ENCODE assay signal across 29 cellular contexts in the genomic region with DNA sequence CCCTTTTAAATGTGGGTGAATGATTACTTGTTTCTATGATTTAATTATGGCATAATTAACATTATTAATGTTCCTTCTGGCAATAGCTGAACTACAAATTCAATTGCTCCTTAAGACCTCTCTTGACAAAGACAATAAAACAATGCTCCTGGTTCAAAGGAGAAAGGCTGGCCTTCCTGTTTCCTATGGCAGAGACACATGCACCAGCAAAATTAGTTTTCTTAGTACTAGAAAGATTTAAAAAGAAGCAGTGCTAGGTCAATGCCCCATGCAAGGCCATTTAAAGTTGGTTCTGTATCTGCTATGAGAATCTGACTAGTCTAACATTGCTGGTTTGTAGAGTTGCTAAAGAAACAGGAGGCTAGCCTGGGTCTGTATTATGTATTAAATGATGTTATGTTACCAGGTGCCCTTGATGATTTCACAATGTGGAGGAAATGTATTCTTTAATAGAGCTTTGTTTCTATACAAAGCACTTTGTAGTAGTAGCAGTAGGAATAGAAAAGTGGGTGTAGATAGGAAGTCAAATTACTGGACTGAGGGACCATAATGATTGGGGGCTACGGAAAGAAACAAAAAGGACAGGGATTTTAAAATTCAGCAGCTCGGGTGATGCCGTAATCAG. TPM values are rescaled to one million over a fixed set of nuclear protein-coding genes. Genes with fewer than 3 reads are reported as not detected.
"Had no signal": no experiment of that assay in that cellular context is flagged by ENCODE, and none has a peak within 500 bp of the region (broad histone marks: within the 10 kb centered on the region; RNA-seq: fewer than 3 reads in every experiment).

No MANE protein-coding gene starts in this region.

- H3K9me3 Mint-ChIP-seq: activated naive CD4-positive, alpha-beta T cell treated with anti-CD3 and anti-CD28 coated beads, Interleukin-2, amount 50 U/mL, for 24 hours; T-cell had no signal

- H3K4me3 ChIP-seq: breast epithelium, MG63 had no signal

- H3K9me3 ChIP-seq: breast epithelium, MG63 had no signal

- H3K36me3 ChIP-seq: breast epithelium, MG63, WERI-Rb-1 had no signal

- ATAC-seq: activated CD8-positive, alpha-beta T cell treated with anti-CD3 and anti-CD28 coated beads, Interleukin-2, amount 10 ng/mL, durations not matched to agents 7 days and 5 days; HepG2; Panc1; T-cell had no signal

- DNase-seq: activated CD4-positive, alpha-beta T cell treated with anti-CD3 and anti-CD28 coated beads for 4 hours; activated CD4-positive, alpha-beta T cell treated with anti-CD3 and anti-CD28 coated beads, Interleukin-2, amount 50 U/mL, for 4 hours; activated CD8-positive, alpha-beta memory T cell treated with anti-CD3 and anti-CD28 coated beads, Interleukin-2, amount 50 U/mL, for 48 hours; activated CD8-positive, alpha-beta T cell treated with anti-CD3 and anti-CD28 coated beads, Interleukin-2, amount 10 ng/mL, durations not matched to agents 7 days and 5 days; activated naive CD4-positive, alpha-beta T cell; activated T-cell treated with anti-CD3 and anti-CD28 coated beads, Interleukin-2, amount 50 U/mL, for 1 hour; aorta; MG63; MV-4-11; NCI-H1092 treated with DMSO at 0.1 percent for 48 hours; NCI-H1417 treated with DMSO at 0.1 percent for 48 hours; NCI-H187; NCI-H2081; NCI-H510A treated with DMSO at 0.1 percent for 48 hours; NCI-H69; NK-92 treated with Interleukin-12 subunit alpha and Interleukin-12 subunit beta, amount 100 ng/mL, for 24 hours; OCI-M1; RPMI8226; SHP77; T-cell; T-helper 2 cell; T1000; WERI-Rb-1 had no signal

- H3K4me1 ChIP-seq: breast epithelium had no signal

- H3K36me3 Mint-ChIP-seq: activated naive CD4-positive, alpha-beta T cell treated with anti-CD3 and anti-CD28 coated beads, Interleukin-2, amount 50 U/mL, for 24 hours; T-cell had no signal

- H3K4me2 ChIP-seq: KMS-11 had no signal

- FAIRE-seq: HepG2 had no signal

- H3K4me1 Mint-ChIP-seq: activated naive CD4-positive, alpha-beta T cell treated with anti-CD3 and anti-CD28 coated beads, Interleukin-2, amount 50 U/mL, for 24 hours; T-cell had no signal

- H3K27ac Mint-ChIP-seq: activated CD8-positive, alpha-beta T cell treated with anti-CD3 and anti-CD28 coated beads, Interleukin-2, amount 10 ng/mL, durations not matched to agents 7 days and 5 days; activated naive CD4-positive, alpha-beta T cell treated with anti-CD3 and anti-CD28 coated beads, Interleukin-2, amount 50 U/mL, for 24 hours; T-cell had no signal

- H3K27me3 ChIP-seq: breast epithelium, MG63 had no signal

- H3K27ac ChIP-seq: KMS-11, WERI-Rb-1 had no signal

- H3K9ac ChIP-seq: KMS-11 had no signal

- H3K4me3 Mint-ChIP-seq: activated CD8-positive, alpha-beta T cell treated with anti-CD3 and anti-CD28 coated beads, Interleukin-2, amount 10 ng/mL, durations not matched to agents 7 days and 5 days; activated naive CD4-positive, alpha-beta T cell treated with anti-CD3 and anti-CD28 coated beads, Interleukin-2, amount 50 U/mL, for 24 hours; T-cell had no signal

RNA-seq across cellular contexts. Expression of a gene that starts 38.8 kb away (rescaled TPM):
- total RNA-seq: activated CD8-positive, alpha-beta T cell treated with anti-CD3 and anti-CD28 coated beads, Interleukin-2, amount 10 ng/mL, durations not matched to agents 7 days and 5 days; HepG2; SK-MEL-5 had no signal
